In the genomic region with DNA sequence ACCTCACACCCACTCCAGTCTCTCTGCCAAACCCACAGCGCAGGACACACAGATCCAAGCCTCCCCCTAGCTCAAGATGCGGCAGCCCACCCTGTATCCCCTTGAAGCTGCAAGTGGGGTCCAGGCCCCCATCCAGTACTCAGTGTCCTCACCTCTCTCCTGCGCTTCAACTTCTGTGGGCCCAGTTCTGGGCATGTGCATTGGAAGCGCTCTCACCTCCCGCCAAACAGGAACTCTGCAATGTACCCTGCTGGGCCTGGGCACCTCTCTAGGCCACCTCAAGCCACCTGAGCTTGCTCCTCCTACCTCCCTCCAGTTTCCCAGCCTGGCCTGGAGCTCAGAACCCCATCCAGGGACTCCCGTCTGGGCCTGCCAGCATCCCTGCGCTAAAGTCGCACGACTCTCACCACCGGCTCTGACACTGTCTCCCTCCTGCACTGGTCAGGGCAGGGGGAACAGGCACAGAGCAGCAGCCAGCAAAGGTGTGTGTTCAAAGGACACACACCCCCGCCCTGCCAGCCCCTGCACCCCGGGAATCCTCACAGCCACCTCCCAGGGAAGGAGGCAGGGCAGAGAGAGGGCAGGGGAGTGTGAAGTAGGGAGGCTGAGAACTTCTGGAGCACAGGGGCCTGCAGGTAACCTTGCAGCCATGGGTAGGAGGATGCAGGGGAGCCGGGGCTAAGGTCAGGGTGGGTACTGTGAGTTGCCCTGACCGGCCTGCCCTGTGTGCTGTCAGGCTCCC, we compare ENCODE assay signal across 24 cellular contexts. TPM values are rescaled to one million over a fixed set of nuclear protein-coding genes. Genes with fewer than 3 reads are reported as not detected.
DNase-seq lines count a peak whose midpoint lies in the region; ATAC-seq and TF ChIP-seq lines count a peak whose summit lies in the region.
"Had no signal": no experiment of that assay in that cellular context is flagged by ENCODE, and none has a peak within 500 bp of the region (broad histone marks: within the 10 kb centered on the region; RNA-seq: fewer than 3 reads in every experiment).

No MANE protein-coding gene starts in this region.

- H3K4me3 Mint-ChIP-seq in activated CD4-positive, alpha-beta T cell treated with anti-CD3 and anti-CD28 coated beads for 36 hours = no peak overlapping the region
- H3K4me3 Mint-ChIP-seq in effector memory CD8-positive, alpha-beta T cell = peak overlapping the region; percentile 63 to 74
- H3K4me3 Mint-ChIP-seq in osteocyte (ENCODE audit: unreplicated experiment) = no peak overlapping the region
- H3K4me3 Mint-ChIP-seq: stimulated activated naive CD8-positive, alpha-beta T cell treated with anti-CD3 and anti-CD28 coated beads, Interleukin-15, Interleukin-2, amounts not matched to agents 100 ng/mL and 50 ng/mL, for 24 hours had no signal

- peak overlapping the region; percentile 71 for H3K27ac Mint-ChIP-seq in activated CD4-positive, alpha-beta T cell treated with anti-CD3 and anti-CD28 coated beads for 36 hours
- H3K27ac Mint-ChIP-seq in effector memory CD8-positive, alpha-beta T cell = peak overlapping the region; percentile 59 to 87
- H3K27ac Mint-ChIP-seq in osteocyte (ENCODE audit: unreplicated experiment) = no peak overlapping the region

- no peak for DNase-seq in activated CD4-positive, alpha-beta T cell treated with anti-CD3 and anti-CD28 coated beads for 36 hours
- no peak for DNase-seq in activated CD4-positive, alpha-beta T cell treated with anti-CD3 and anti-CD28 coated beads, Interleukin-2, amount 50 U/mL, for 4 hours
- peak; percentile 9 for DNase-seq in H7
- DNase-seq in effector memory CD8-positive, alpha-beta T cell = no peak
- DNase-seq in osteocyte (ENCODE audit: extremely low spot score, unreplicated experiment) = peak; percentile 51
- DNase-seq in foreskin melanocyte = no peak
- DNase-seq in Kasumi-1 (lab: John Stamatoyannopoulos, UW) = no peak
- DNase-seq: activated gamma-delta T cell; C1 segment of cervical spinal cord; DMS53; effector memory CD4-positive, alpha-beta T cell; NCI-H146; NCI-H748 treated with DMSO at 0.1 percent for 48 hours; SHP77 had no signal

- no peaks in the 10 kb centered on the region for H3K27me3 Mint-ChIP-seq in activated CD4-positive, alpha-beta T cell treated with anti-CD3 and anti-CD28 coated beads for 36 hours
- no peaks in the 10 kb centered on the region for H3K27me3 Mint-ChIP-seq in effector memory CD8-positive, alpha-beta T cell
- H3K27me3 Mint-ChIP-seq in osteocyte (ENCODE audit: unreplicated experiment) = peaks cover 3% of the 10 kb centered on the region
- H3K27me3 Mint-ChIP-seq: stimulated activated naive CD8-positive, alpha-beta T cell treated with anti-CD3 and anti-CD28 coated beads, Interleukin-15, Interleukin-2, amounts not matched to agents 100 ng/mL and 50 ng/mL, for 24 hours had no signal

- POLR2A ChIA-PET in activated CD4-positive, alpha-beta T cell treated with anti-CD3 and anti-CD28 coated beads for 36 hours (lab: Charles Lee) = no interaction called here

- TF ChIP-seq CTCF in osteocyte (IDR thresholded peaks at IDR 0.05) = no peak

- no peak overlapping the region for H3K4me3 ChIP-seq in H7 (ENCODE audit: insufficient read depth, low read depth, low read length)
- H3K4me3 ChIP-seq: upper lobe of left lung had no signal

- no peaks in the 10 kb centered on the region for H3K36me3 Mint-ChIP-seq in activated CD4-positive, alpha-beta T cell treated with anti-CD3 and anti-CD28 coated beads for 36 hours (ENCODE audit: low read depth)
- H3K36me3 Mint-ChIP-seq in effector memory CD8-positive, alpha-beta T cell (ENCODE audit: insufficient read depth) = no peaks in the 10 kb centered on the region
- no peaks in the 10 kb centered on the region for H3K36me3 Mint-ChIP-seq in osteocyte (ENCODE audit: unreplicated experiment)

- no peaks in the 10 kb centered on the region for H3K36me3 ChIP-seq in H7 (replicated peaks; ENCODE audit: control insufficient read depth, insufficient read depth, low read length)
- H3K36me3 ChIP-seq: upper lobe of left lung had no signal

- intact Hi-C loops in activated CD4-positive, alpha-beta T cell treated with anti-CD3 and anti-CD28 coated beads for 36 hours (cut with DNase I, micrococcal nuclease) = loop anchor here in 1 of 2 experiments (10.0 kb wide), 1 partner anchor 63 kb away; the partner anchor contains the start of gene NCOA4

- H3K4me1 Mint-ChIP-seq in activated CD4-positive, alpha-beta T cell treated with anti-CD3 and anti-CD28 coated beads for 36 hours = peaks cover 3% of the 10 kb centered on the region
- peaks cover 16 to 23% of the 10 kb centered on the region in 2 donors for H3K4me1 Mint-ChIP-seq in effector memory CD8-positive, alpha-beta T cell (ENCODE audit: low read depth in 2 of 2)
- no peaks in the 10 kb centered on the region for H3K4me1 Mint-ChIP-seq in osteocyte (ENCODE audit: unreplicated experiment)

- no peak for ATAC-seq in activated CD4-positive, alpha-beta T cell treated with anti-CD3 and anti-CD28 coated beads for 36 hours
- no peak for ATAC-seq in effector memory CD8-positive, alpha-beta T cell (replicated peaks)
- no peak for ATAC-seq in HG02588 (IDR thresholded peaks at IDR 0.05; ENCODE audit: unreplicated experiment)

- CTCF ChIA-PET in activated CD4-positive, alpha-beta T cell treated with anti-CD3 and anti-CD28 coated beads for 36 hours (lab: Charles Lee) = no interaction called here

- H3K9me3 Mint-ChIP-seq in activated CD4-positive, alpha-beta T cell treated with anti-CD3 and anti-CD28 coated beads for 36 hours (ENCODE audit: low read depth) = no peaks in the 10 kb centered on the region
- no peaks in the 10 kb centered on the region for H3K9me3 Mint-ChIP-seq in effector memory CD8-positive, alpha-beta T cell
- no peaks in the 10 kb centered on the region for H3K9me3 Mint-ChIP-seq in osteocyte (ENCODE audit: unreplicated experiment)
- H3K9me3 Mint-ChIP-seq: stimulated activated naive CD8-positive, alpha-beta T cell treated with anti-CD3 and anti-CD28 coated beads, Interleukin-15, Interleukin-2, amounts not matched to agents 100 ng/mL and 50 ng/mL, for 24 hours had no signal

- H3K27me3 ChIP-seq in H7 (ENCODE audit: control insufficient read depth, insufficient read depth, low read length) = no peaks in the 10 kb centered on the region
- H3K27me3 ChIP-seq: upper lobe of left lung had no signal

RNA-seq across cellular contexts. Expression of gene MSMB, which starts 51.7 kb away (rescaled TPM):
- not detected for total RNA-seq in activated CD4-positive, alpha-beta T cell treated with anti-CD3 and anti-CD28 coated beads for 36 hours
- total RNA-seq in H7 (2014; rRNA removed; shearing (Covaris generic)) = 0.89 TPM in 1 of 2 replicates, not detected in the other
- total RNA-seq in osteocyte = not detected in 2 replicates
- total RNA-seq: astrocyte; cerebellum; fibroblast of lung; H4; liver; M059J; T-helper 2 cell treated with Interferon-gamma antibody and Interleukin-4, amounts not matched to agents 100 ng/mL and 5 ng/mL, for 36 hours had no signal

Comparison
In these comparisons a context has a peak if more than half of its experiments do, and no peak if none do; other contexts are left out.
1. DNase-seq: peak in H7 (single experiment) and osteocyte (single experiment); none in activated CD4-positive, alpha-beta T cell treated with anti-CD3 and anti-CD28 coated beads for 36 hours (single experiment), activated CD4-positive, alpha-beta T cell treated with anti-CD3 and anti-CD28 coated beads, Interleukin-2, amount 50 U/mL, for 4 hours (0 of 2), effector memory CD8-positive, alpha-beta T cell (0 of 3), foreskin melanocyte (single experiment) and Kasumi-1 (0 of 2).
2. H3K4me3 Mint-ChIP-seq: peak in effector memory CD8-positive, alpha-beta T cell (2 of 2); none in activated CD4-positive, alpha-beta T cell treated with anti-CD3 and anti-CD28 coated beads for 36 hours (single experiment) and osteocyte (single experiment).